15 cellular contexts compared by ENCODE assay signal in the genomic region with DNA sequence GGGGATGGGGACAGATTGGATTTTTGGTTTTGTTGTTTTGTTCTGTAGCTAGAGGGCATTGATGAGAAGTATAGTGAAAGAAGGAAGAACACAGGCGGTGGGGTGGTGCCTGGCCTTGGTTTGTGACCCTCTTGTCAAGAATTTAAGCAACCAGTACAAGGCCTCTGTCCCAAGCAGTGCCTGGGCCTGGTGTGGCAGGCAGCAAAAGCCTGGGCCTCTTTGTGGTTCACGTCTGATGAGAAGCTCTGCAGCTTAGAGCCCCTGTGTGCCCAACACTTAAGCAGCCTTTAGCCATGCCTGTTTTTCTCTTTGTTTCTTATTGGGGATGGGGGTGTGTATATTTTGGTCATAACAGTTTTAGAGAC.
DNase-seq lines count a peak whose midpoint lies in the region; ATAC-seq and TF ChIP-seq lines count a peak whose summit lies in the region.
"Had no signal": no experiment of that assay in that cellular context is flagged by ENCODE, and none has a peak within 500 bp of the region (broad histone marks: within the 10 kb centered on the region; RNA-seq: fewer than 3 reads in every experiment).

No MANE protein-coding gene starts in this region.

- H3K36me3 ChIP-seq in CD8-positive, alpha-beta memory T cell (ENCODE audit: insufficient read depth, low read length), result peaks cover 47% of the 10 kb centered on the region
- peaks cover 0 to 76% (median 23%) of the 10 kb centered on the region in 6 donors for H3K36me3 ChIP-seq in spleen
- H3K36me3 ChIP-seq: prostate gland had no signal

- 66 to 87% (median 75%) methylated on average over 2 of the region's 2 CpGs for WGBS in spleen, 5 donors

- no peak for TF ChIP-seq CTCF in spleen (IDR thresholded peaks at IDR 0.05 in 8 of 11, conservative IDR thresholded peaks at IDR 0.05 in 3 of 11)

- TF ChIP-seq POLR2A in spleen (IDR thresholded peaks at IDR 0.05), result no peak

- H3K4me1 Mint-ChIP-seq in activated T-cell treated with anti-CD3 and anti-CD28 coated beads, Interleukin-2, amount 50 U/mL, for 4 hours (ENCODE audit: low read depth), result peaks cover 75% of the 10 kb centered on the region
- peaks cover 70 to 95% (median 87%) of the 10 kb centered on the region in 3 donors for H3K4me1 Mint-ChIP-seq in CD8-positive, alpha-beta memory T cell
- peaks cover 63% of the 10 kb centered on the region for H3K4me1 Mint-ChIP-seq in activated naive CD8-positive, alpha-beta T cell treated with anti-CD3 and anti-CD28 coated beads, Interleukin-2, amount 50 U/mL, for 24 hours

- H3K27me3 ChIP-seq in CD8-positive, alpha-beta memory T cell (ENCODE audit: insufficient read depth, low read length, poor library complexity, severe bottlenecking), result no peaks in the 10 kb centered on the region
- H3K27me3 ChIP-seq in spleen (replicated peaks in 1 of 7), result no peaks in the 10 kb centered on the region
- H3K27me3 ChIP-seq: SJCRH30 had no signal

- no peaks in the 10 kb centered on the region for H3K9me3 ChIP-seq in CD8-positive, alpha-beta memory T cell (ENCODE audit: low read length)
- H3K9me3 ChIP-seq in spleen, result no peaks in the 10 kb centered on the region
- H3K9me3 ChIP-seq: prostate gland, SJCRH30 had no signal

- POLR2A ChIA-PET in CD8-positive, alpha-beta memory T cell (lab: Charles Lee), result no interaction called here

- no peak overlapping the region for H3K4me3 ChIP-seq in CD8-positive, alpha-beta memory T cell (ENCODE audit: low read length)
- H3K4me3 ChIP-seq in spleen, result no peak overlapping the region
- H3K4me3 ChIP-seq: prostate gland, SJCRH30 had no signal

- H3K36me3 Mint-ChIP-seq in activated T-cell treated with anti-CD3 and anti-CD28 coated beads, Interleukin-2, amount 50 U/mL, for 4 hours (ENCODE audit: insufficient read depth), result peaks cover 51% of the 10 kb centered on the region
- H3K36me3 Mint-ChIP-seq in CD8-positive, alpha-beta memory T cell, result peaks cover 0 to 86% (median 25%) of the 10 kb centered on the region in 3 donors
- H3K36me3 Mint-ChIP-seq in activated naive CD8-positive, alpha-beta T cell treated with anti-CD3 and anti-CD28 coated beads, Interleukin-2, amount 50 U/mL, for 24 hours (ENCODE audit: low read depth), result peaks cover 30% of the 10 kb centered on the region

- peak overlapping the region; percentile 61 for H3K4me3 Mint-ChIP-seq in activated T-cell treated with anti-CD3 and anti-CD28 coated beads, Interleukin-2, amount 50 U/mL, for 4 hours
- peak overlapping the region in 5 of 7 donors; percentile 46 to 77 (median 58) for H3K4me3 Mint-ChIP-seq in CD8-positive, alpha-beta memory T cell
- peak overlapping the region; percentile 10 for H3K4me3 Mint-ChIP-seq in activated naive CD8-positive, alpha-beta T cell treated with anti-CD3 and anti-CD28 coated beads, Interleukin-2, amount 50 U/mL, for 24 hours
- H3K4me3 Mint-ChIP-seq: dendritic cell treated with granulocyte-macrophage colony-stimulating factor and Interleukin-4, amounts not matched to agents 40 ng/mL and 50 ng/mL, for 4 days; HFFc6 had no signal

- H3K27ac ChIP-seq in CD8-positive, alpha-beta memory T cell (ENCODE audit: low read depth, low read length), result no peak overlapping the region
- peak overlapping the region in 5 of 8 donors; percentile 5 to 65 (median 40) for H3K27ac ChIP-seq in spleen
- H3K27ac ChIP-seq: prostate gland, SJCRH30 had no signal

- peak overlapping the region; percentile 92 to 98 (median 96) for H3K27ac Mint-ChIP-seq in CD8-positive, alpha-beta memory T cell
- H3K27ac Mint-ChIP-seq in activated naive CD8-positive, alpha-beta T cell treated with anti-CD3 and anti-CD28 coated beads, Interleukin-2, amount 50 U/mL, for 24 hours, result peak overlapping the region; percentile 86
- H3K27ac Mint-ChIP-seq: dendritic cell treated with granulocyte-macrophage colony-stimulating factor and Interleukin-4, amounts not matched to agents 40 ng/mL and 50 ng/mL, for 4 days had no signal

- ATAC-seq in activated T-cell treated with anti-CD3 and anti-CD28 coated beads, Interleukin-2, amount 50 U/mL, for 4 hours, result peak; percentile 9 to 44
- ATAC-seq in activated naive CD8-positive, alpha-beta T cell treated with anti-CD3 and anti-CD28 coated beads, Interleukin-2, amount 50 U/mL, for 24 hours, result no peak
- no peak for ATAC-seq in HG02885 (IDR thresholded peaks at IDR 0.05; ENCODE audit: poor library complexity, unreplicated experiment)
- ATAC-seq: esophagus mucosa had no signal

- no peaks in the 10 kb centered on the region for H3K9me3 Mint-ChIP-seq in activated T-cell treated with anti-CD3 and anti-CD28 coated beads, Interleukin-2, amount 50 U/mL, for 4 hours
- no peaks in the 10 kb centered on the region for H3K9me3 Mint-ChIP-seq in CD8-positive, alpha-beta memory T cell
- no peaks in the 10 kb centered on the region for H3K9me3 Mint-ChIP-seq in activated naive CD8-positive, alpha-beta T cell treated with anti-CD3 and anti-CD28 coated beads, Interleukin-2, amount 50 U/mL, for 24 hours
- H3K9me3 Mint-ChIP-seq: dendritic cell treated with granulocyte-macrophage colony-stimulating factor and Interleukin-4, amounts not matched to agents 40 ng/mL and 50 ng/mL, for 4 days; HFFc6 had no signal

- peaks cover 27% of the 10 kb centered on the region for H3K4me1 ChIP-seq in CD8-positive, alpha-beta memory T cell (ENCODE audit: insufficient read depth, low read length)
- peaks cover 17 to 80% (median 40%) of the 10 kb centered on the region in 6 donors for H3K4me1 ChIP-seq in spleen
- H3K4me1 ChIP-seq: prostate gland, SJCRH30 had no signal

- intact Hi-C loops in spleen (cut with DNase I; ENCODE audit: low total_unique reads), result no loop called here

- no peaks in the 10 kb centered on the region for H3K27me3 Mint-ChIP-seq in activated T-cell treated with anti-CD3 and anti-CD28 coated beads, Interleukin-2, amount 50 U/mL, for 4 hours (ENCODE audit: low read depth)
- H3K27me3 Mint-ChIP-seq in CD8-positive, alpha-beta memory T cell, result no peaks in the 10 kb centered on the region
- no peaks in the 10 kb centered on the region for H3K27me3 Mint-ChIP-seq in activated naive CD8-positive, alpha-beta T cell treated with anti-CD3 and anti-CD28 coated beads, Interleukin-2, amount 50 U/mL, for 24 hours
- H3K27me3 Mint-ChIP-seq: dendritic cell treated with granulocyte-macrophage colony-stimulating factor and Interleukin-4, amounts not matched to agents 40 ng/mL and 50 ng/mL, for 4 days had no signal

- CTCF ChIA-PET in CD8-positive, alpha-beta memory T cell (lab: Charles Lee), result interaction anchor here (0.6 kb wide), 1 partner anchor 88 kb away, joined by 3 read pairs; no protein-coding TSS in a partner anchor

- no peak for DNase-seq in activated T-cell treated with anti-CD3 and anti-CD28 coated beads, Interleukin-2, amount 50 U/mL, for 4 hours
- no peak for DNase-seq in activated T-cell treated with anti-CD3 and anti-CD28 coated beads, Interleukin-2, amount 50 U/mL, for 1 hour
- DNase-seq in CD8-positive, alpha-beta memory T cell, result no peak
- no peak for DNase-seq in activated naive CD8-positive, alpha-beta T cell treated with anti-CD3 and anti-CD28 coated beads, Interleukin-2, amount 50 U/mL, for 24 hours
- DNase-seq in spleen, result no peak
- DNase-seq in amygdala (lab: John Stamatoyannopoulos, UW), result no peak
- DNase-seq in NCI-H2107 (lab: John Stamatoyannopoulos, UW), result no peak
- DNase-seq: DMS 273 treated with DMSO at 0.1 percent for 48 hours, HFFc6, NCI-H345, SJCRH30 had no signal

Comparison
In these comparisons a context has a peak if more than half of its experiments do, and no peak if none do; other contexts are left out.
1. ATAC-seq: peak in activated T-cell treated with anti-CD3 and anti-CD28 coated beads, Interleukin-2, amount 50 U/mL, for 4 hours (2 of 2); none in activated naive CD8-positive, alpha-beta T cell treated with anti-CD3 and anti-CD28 coated beads, Interleukin-2, amount 50 U/mL, for 24 hours (single experiment) and HG02885 (single experiment).
2. H3K4me3 Mint-ChIP-seq: peak in every context shown above with its lines; median percentile 61 in activated T-cell treated with anti-CD3 and anti-CD28 coated beads, Interleukin-2, amount 50 U/mL, for 4 hours; 58 in CD8-positive, alpha-beta memory T cell; 10 in activated naive CD8-positive, alpha-beta T cell treated with anti-CD3 and anti-CD28 coated beads, Interleukin-2, amount 50 U/mL, for 24 hours.